Comparison of ENCODE assay signal across 8 cellular contexts in the genomic region with DNA sequence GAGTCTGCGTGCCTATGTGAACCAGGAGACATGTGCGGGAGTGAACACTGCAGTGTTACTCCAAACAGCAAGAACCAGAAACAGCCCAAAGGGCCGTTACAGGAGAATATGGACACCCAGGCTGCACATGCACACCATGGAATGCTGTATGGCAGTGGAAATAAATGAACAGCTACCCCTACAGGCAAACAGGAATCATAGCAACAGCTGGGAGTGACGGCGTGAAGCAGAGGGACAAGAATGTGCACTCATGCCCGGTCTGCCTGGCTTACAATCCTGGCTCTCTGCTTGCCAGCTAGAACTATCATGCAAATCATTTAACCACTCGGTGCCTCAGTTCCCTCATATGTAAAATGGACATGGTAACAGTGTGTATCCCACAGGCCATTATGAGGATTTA.
DNase-seq lines count a peak whose midpoint lies in the region; ATAC-seq lines count a peak whose summit lies in the region.

No MANE protein-coding gene starts in this region.

- peak; percentile 13 for DNase-seq in NCI-H748 (lab: John Stamatoyannopoulos, UW; ENCODE audit: unreplicated experiment)
- DNase-seq in NCI-H748 treated with DMSO at 0.1 percent for 48 hours (lab: John Stamatoyannopoulos, UW): no peak
- DNase-seq in MV-4-11 (lab: John Stamatoyannopoulos, UW): peak; percentile 31
- DNase-seq in medulla oblongata (ENCODE audit: extremely low spot score): peak; percentile 55
- no peak for DNase-seq in epidermal melanocyte (ENCODE audit: insufficient read length, low spot score)
- DNase-seq in stimulated activated naive CD4-positive, alpha-beta T cell treated with Interleukin-2 at 50 U/mL for 16 hours (lab: John Stamatoyannopoulos, UW): no peak

- no peak for ATAC-seq in HG03571 (IDR thresholded peaks at IDR 0.05; ENCODE audit: unreplicated experiment)

- peak overlapping the region; percentile 6 for H3K27ac ChIP-seq in cingulate gyrus (ENCODE audit: low read depth, low read length)

Comparison
In these comparisons a context has a peak if more than half of its experiments do, and no peak if none do; other contexts are left out.
1. DNase-seq: peak in NCI-H748 (single experiment), MV-4-11 (single experiment) and medulla oblongata (single experiment); none in NCI-H748 treated with DMSO at 0.1 percent for 48 hours (single experiment), epidermal melanocyte (single experiment) and stimulated activated naive CD4-positive, alpha-beta T cell treated with Interleukin-2 at 50 U/mL for 16 hours (single experiment).